In the genomic region with DNA sequence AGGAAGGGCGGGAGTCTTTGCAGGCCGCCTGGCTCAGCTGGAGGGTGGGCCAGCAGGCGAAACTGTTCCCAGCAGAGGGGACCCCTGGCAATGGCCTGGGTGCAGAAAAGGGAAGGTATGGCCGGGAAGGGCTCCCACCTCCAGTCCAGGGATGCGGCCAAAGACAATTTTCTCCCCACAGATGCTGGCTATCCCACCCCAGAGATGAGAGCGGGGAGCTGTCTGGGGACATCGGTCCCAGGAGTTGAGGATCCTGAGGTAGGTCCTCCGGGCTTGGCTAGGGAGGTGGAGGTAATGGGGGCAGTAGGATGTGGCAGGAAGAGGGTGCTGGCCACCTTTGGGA, we compare ENCODE assay signal across 16 cellular contexts. TPM values are rescaled to one million over a fixed set of nuclear protein-coding genes. Genes with fewer than 3 reads are reported as not detected.
"Had no signal": no experiment of that assay in that cellular context is flagged by ENCODE, and none has a peak within 500 bp of the region (broad histone marks: within the 10 kb centered on the region; RNA-seq: fewer than 3 reads in every experiment).

No MANE protein-coding gene starts in this region.

- H3K9ac ChIP-seq: SK-N-SH had no signal

- DNase-seq: activated CD8-positive, alpha-beta memory T cell treated with anti-CD3 and anti-CD28 coated beads, Interleukin-2, amount 50 U/mL, for 48 hours; activated CD8-positive, alpha-beta T cell treated with anti-CD3 and anti-CD28 coated beads for 36 hours; left colon; SK-N-SH; stimulated activated CD4-positive, alpha-beta T cell treated with anti-CD3 and anti-CD28 coated beads, Interleukin-12 subunit alpha, Interleukin-12 subunit beta, amount 100 ng/mL, for 4 hours; stimulated activated CD4-positive, alpha-beta T cell treated with anti-CD3 and anti-CD28 coated beads, Interleukin-4, amount 100 ng/mL, for 1 hour; stimulated activated CD8-positive, alpha-beta memory T cell treated with anti-CD3 and anti-CD28 coated beads, Interleukin-4, amount 100 ng/mL, for 48 hours; stimulated activated naive CD8-positive, alpha-beta T cell treated with anti-CD3 and anti-CD28 coated beads, Interleukin-15, Interleukin-2, amounts not matched to agents 100 U/mL and 50 U/mL, for 24 hours; T-helper 1 cell had no signal

- H3K27ac ChIP-seq: ascending aorta, vagina, VCaP had no signal

- H3K4me3 Mint-ChIP-seq: activated CD8-positive, alpha-beta T cell treated with anti-CD3 and anti-CD28 coated beads for 36 hours had no signal

- H3K4me2 ChIP-seq: SK-N-SH had no signal

- H3K9me3 ChIP-seq: ascending aorta, gastroesophageal sphincter, SK-N-SH, vagina had no signal

- H3K36me3 ChIP-seq: ascending aorta, gastroesophageal sphincter, vagina had no signal

- H3K27me3 ChIP-seq: ascending aorta, gastroesophageal sphincter, vagina had no signal

- H3K4me3 ChIP-seq: ascending aorta had no signal

- H3K27me3 Mint-ChIP-seq: activated CD8-positive, alpha-beta T cell treated with anti-CD3 and anti-CD28 coated beads for 36 hours had no signal

- H3K27ac Mint-ChIP-seq: activated CD8-positive, alpha-beta T cell treated with anti-CD3 and anti-CD28 coated beads for 36 hours; progenitor cell of endocrine pancreas had no signal

- H3K9me3 Mint-ChIP-seq: activated CD8-positive, alpha-beta T cell treated with anti-CD3 and anti-CD28 coated beads for 36 hours had no signal

- ATAC-seq: activated CD8-positive, alpha-beta T cell treated with anti-CD3 and anti-CD28 coated beads for 36 hours; gastroesophageal sphincter; left colon; sciatic nerve; stimulated activated naive CD8-positive, alpha-beta T cell treated with anti-CD3 and anti-CD28 coated beads, Interleukin-15, Interleukin-2, amounts not matched to agents 100 U/mL and 50 U/mL, for 24 hours had no signal

RNA-seq across cellular contexts. Expression of a gene that starts 1.7 kb away (rescaled TPM):
- total RNA-seq: activated CD8-positive, alpha-beta T cell treated with anti-CD3 and anti-CD28 coated beads for 36 hours had no signal

RNA-seq across cellular contexts. Expression of a gene that starts 10.6 kb away (rescaled TPM):
- total RNA-seq: mesenteric fat pad had no signal

RNA-seq across cellular contexts. Expression of a gene that starts 32.8 kb away (rescaled TPM):
- total RNA-seq: ascending aorta had no signal
